ENCODE assay signal across 8 cellular contexts in the genomic region with DNA sequence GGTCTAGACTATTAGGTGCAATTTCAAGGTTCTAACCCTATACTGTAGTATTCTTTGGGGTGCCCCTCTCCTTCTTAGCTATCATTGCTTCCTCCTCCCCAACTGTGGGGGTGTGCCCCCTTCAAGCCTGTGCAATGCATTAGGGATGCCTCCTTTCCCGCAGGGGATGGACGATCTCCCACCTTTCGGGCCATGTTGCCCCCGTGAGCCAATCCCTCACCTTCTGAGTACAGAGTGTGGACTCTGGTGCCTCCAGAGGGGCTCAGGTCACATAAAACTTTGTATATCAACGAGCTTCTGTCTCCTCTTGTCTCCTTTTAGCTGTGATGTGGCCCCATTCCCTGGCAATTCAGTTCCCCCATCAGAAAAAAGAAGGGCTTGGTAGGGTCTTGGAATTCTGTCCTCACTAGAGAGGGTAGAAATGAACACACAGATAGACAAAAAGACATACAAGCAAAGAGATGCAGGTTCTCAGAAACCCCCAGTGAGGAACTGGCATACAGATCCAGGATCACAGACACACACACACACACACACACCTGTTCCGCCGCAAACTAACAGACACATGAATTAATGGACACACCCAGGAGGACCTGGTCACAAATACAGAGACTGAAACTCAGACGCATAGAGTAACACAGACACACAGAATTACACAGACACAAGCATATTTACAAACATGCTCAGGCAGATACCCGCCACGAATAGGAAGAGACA. TPM values are rescaled to one million over a fixed set of nuclear protein-coding genes. Genes with fewer than 3 reads are reported as not detected.
A peak's percentile ranks its signal among the peaks of the same experiment; 100 is the strongest.
DNase-seq lines count a peak whose midpoint lies in the region; ATAC-seq and TF ChIP-seq lines count a peak whose summit lies in the region.

No MANE protein-coding gene starts in this region.

- no peaks in the 10 kb centered on the region for H3K27me3 ChIP-seq in CD8-positive, alpha-beta T cell (ENCODE audit: insufficient read depth, low read length)
- no peaks in the 10 kb centered on the region for H3K27me3 ChIP-seq in RWPE2 (ENCODE audit: insufficient read depth, poor library complexity, severe bottlenecking)
- peaks cover 8% of the 10 kb centered on the region for H3K27me3 ChIP-seq in neutrophil

- H3K4me1 ChIP-seq in CD8-positive, alpha-beta T cell (ENCODE audit: insufficient read depth, low read length): peaks cover 26% of the 10 kb centered on the region
- H3K4me1 ChIP-seq in RWPE2 (ENCODE audit: insufficient read depth, poor library complexity, severe bottlenecking) (peaks cover 4% of the 10 kb centered on the region), neutrophil (ENCODE audit: control insufficient read depth in 1 of 2, insufficient read depth in 1 of 2, low read depth in 1 of 2, low read length in 1 of 2) (peaks cover 33 to 35% of the 10 kb centered on the region in 2 experiments)

- no peaks in the 10 kb centered on the region for H3K36me3 ChIP-seq in CD8-positive, alpha-beta T cell (ENCODE audit: insufficient read depth, low read length)
- H3K36me3 ChIP-seq in RWPE2 (ENCODE audit: low read depth) (peaks cover 35% of the 10 kb centered on the region), neutrophil (no peaks in the 10 kb centered on the region)

- peak overlapping the region; percentile 98 for H3K27ac ChIP-seq in CD8-positive, alpha-beta T cell (ENCODE audit: low read depth, low read length)
- H3K27ac ChIP-seq in RWPE2 (ENCODE audit: poor library complexity, severe bottlenecking) (peak overlapping the region; percentile 94), neutrophil (peak overlapping the region; percentile 98)

- no peak for TF ChIP-seq CTCF in CD8-positive, alpha-beta T cell (IDR thresholded peaks at IDR 0.05)
- TF ChIP-seq CTCF in RWPE2 (IDR thresholded peaks at IDR 0.05; ENCODE audit: poor library complexity, severe bottlenecking) (no peak), endothelial cell (IDR thresholded peaks at IDR 0.05; ENCODE audit: unreplicated experiment) (no peak), neutrophil (IDR thresholded peaks at IDR 0.05) (no peak)

- DNase-seq in CD8-positive, alpha-beta T cell: peak in 1 of 7 experiments; percentile 9
- DNase-seq in RWPE2 (ENCODE audit: low spot score) (no peak), endothelial cell (ENCODE audit: low spot score) (no peak), SKM-1 (lab: John Stamatoyannopoulos, UW; ENCODE audit: unreplicated experiment) (no peak)

- no peak for ATAC-seq in CD8-positive, alpha-beta T cell
- ATAC-seq in RWPE2 (ENCODE audit: low read depth) (no peak; the same call in 2 of the 3 replicates), HG03025 (IDR thresholded peaks at IDR 0.05; ENCODE audit: low FRiP score, unreplicated experiment) (no peak), HG03378 (IDR thresholded peaks at IDR 0.05; ENCODE audit: unreplicated experiment) (no peak), HG03457 (IDR thresholded peaks at IDR 0.05; ENCODE audit: unreplicated experiment) (no peak)

- H3K27ac Mint-ChIP-seq in CD8-positive, alpha-beta T cell: peak overlapping the region; percentile 100
- peak overlapping the region; percentile 99 for H3K27ac Mint-ChIP-seq in endothelial cell (ENCODE audit: unreplicated experiment)

- peaks cover 24% of the 10 kb centered on the region for H3K36me3 Mint-ChIP-seq in CD8-positive, alpha-beta T cell
- H3K36me3 Mint-ChIP-seq in endothelial cell (ENCODE audit: low read depth, unreplicated experiment): peaks cover 26% of the 10 kb centered on the region

- peak overlapping the region; percentile 94 for H3K4me3 Mint-ChIP-seq in CD8-positive, alpha-beta T cell
- H3K4me3 Mint-ChIP-seq in endothelial cell (ENCODE audit: unreplicated experiment): peak overlapping the region; percentile 94

- no peaks in the 10 kb centered on the region for H3K9me3 Mint-ChIP-seq in CD8-positive, alpha-beta T cell
- no peaks in the 10 kb centered on the region for H3K9me3 Mint-ChIP-seq in endothelial cell (ENCODE audit: unreplicated experiment)

- POLR2A ChIA-PET in CD8-positive, alpha-beta T cell (lab: Charles Lee): interaction anchor here (0.6 to 5.4 kb wide), 9 partner anchors 33 to 1919 kb away, joined by 3 to 126 read pairs (median 12); a partner anchor contains a TSS

- no peaks in the 10 kb centered on the region for H3K27me3 Mint-ChIP-seq in CD8-positive, alpha-beta T cell (ENCODE audit: low read depth)
- H3K27me3 Mint-ChIP-seq in endothelial cell (ENCODE audit: unreplicated experiment): peaks cover 18% of the 10 kb centered on the region

- CTCF ChIA-PET in CD8-positive, alpha-beta T cell (lab: Charles Lee): interaction anchor here (1.0 to 8.4 kb wide), 6 partner anchors 13 to 117 kb away, joined by 3 to 105 read pairs (median 14); a partner anchor contains a TSS

- H3K4me1 Mint-ChIP-seq in CD8-positive, alpha-beta T cell (ENCODE audit: low read depth): peaks cover 27% of the 10 kb centered on the region
- peaks cover 26% of the 10 kb centered on the region for H3K4me1 Mint-ChIP-seq in endothelial cell (ENCODE audit: unreplicated experiment)

- intact Hi-C loops in CD8-positive, alpha-beta T cell (cut with DNase I, micrococcal nuclease): loop anchor here (1.0 to 10.0 kb wide), 22 partner anchors 35 to 1859 kb away; a partner anchor contains a TSS

- H3K9me3 ChIP-seq in CD8-positive, alpha-beta T cell (ENCODE audit: low read length): no peaks in the 10 kb centered on the region
- H3K9me3 ChIP-seq in RWPE2 (ENCODE audit: severe bottlenecking): no peaks in the 10 kb centered on the region
- H3K9me3 ChIP-seq in neutrophil: no peaks in the 10 kb centered on the region

- H3K4me3 ChIP-seq in CD8-positive, alpha-beta T cell (ENCODE audit: low read depth, low read length): peak overlapping the region; percentile 48
- H3K4me3 ChIP-seq in RWPE2 (ENCODE audit: severe bottlenecking): peak overlapping the region; percentile 47
- H3K4me3 ChIP-seq in neutrophil (ENCODE audit: low read depth in 1 of 2, low read length in 1 of 2): peak overlapping the region; percentile 74 to 76

RNA-seq across cellular contexts. Expression of a gene that starts 2.5 kb away (rescaled TPM):
- total RNA-seq in CD8-positive, alpha-beta T cell: 100 to 1,000 TPM; 416 to 448 TPM
- total RNA-seq in endothelial cell (ENCODE audit: unreplicated experiment): 259 TPM

RNA-seq across cellular contexts. Expression of a gene that starts 42.6 kb away (rescaled TPM):
- under 1 TPM in 1 of 2 experiments, not detected in 1; 0.22 TPM for total RNA-seq in CD8-positive, alpha-beta T cell
- total RNA-seq in endothelial cell (ENCODE audit: unreplicated experiment): 5.5 TPM

RNA-seq across cellular contexts. Expression of a gene that starts 48.3 kb away (rescaled TPM):
- total RNA-seq in CD8-positive, alpha-beta T cell: 10 to 100 TPM; 32.0 to 33.5 TPM
- 28.6 TPM for total RNA-seq in endothelial cell (ENCODE audit: unreplicated experiment)
